Comparison of ENCODE assay signal across 1 cellular context in the genomic region with DNA sequence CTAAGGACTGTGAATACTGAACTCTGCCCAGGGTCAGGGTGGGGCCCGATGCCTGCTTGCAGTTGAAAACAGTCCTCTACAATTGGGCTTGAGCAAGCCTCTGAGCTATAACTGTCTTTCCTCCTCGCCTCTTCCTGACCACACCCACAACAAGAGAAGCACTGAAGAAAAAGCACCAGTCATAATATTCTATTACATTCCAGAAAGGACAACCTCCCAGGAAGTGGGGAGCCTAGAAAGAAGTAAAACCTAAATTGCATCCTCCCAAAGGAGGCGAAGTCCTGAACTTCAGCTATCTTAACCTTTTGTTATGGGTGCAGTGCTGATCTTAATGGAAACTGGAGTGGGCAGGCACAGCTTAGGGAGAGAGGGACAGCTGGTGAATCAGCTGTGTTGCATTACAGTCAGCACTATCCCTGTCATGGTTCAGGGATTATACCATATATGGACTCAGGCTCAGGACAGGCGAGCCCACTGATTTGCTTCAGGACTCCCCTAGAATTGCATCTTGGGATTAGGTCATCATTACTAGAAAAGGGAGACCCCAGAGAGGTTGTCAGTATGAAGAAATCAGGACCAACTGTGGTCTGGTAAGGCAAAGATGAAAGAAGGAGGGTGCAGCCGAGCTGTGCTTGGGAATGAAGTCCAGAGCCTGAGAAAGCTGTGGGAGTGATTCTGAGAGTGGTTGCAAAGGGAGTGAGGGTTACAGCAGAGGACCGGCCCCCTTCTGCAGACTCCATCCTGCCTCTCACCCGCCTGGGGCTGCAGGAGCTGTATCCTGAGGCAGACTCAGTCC.
TF ChIP-seq lines count a peak whose summit lies in the region.

No MANE protein-coding gene starts in this region.

TF ChIP-seq in K562, 482 proteins besides CTCF, POLR2A, EP300 and RAD21 (continued from another document):
- TF ChIP-seq, protein P1, sequence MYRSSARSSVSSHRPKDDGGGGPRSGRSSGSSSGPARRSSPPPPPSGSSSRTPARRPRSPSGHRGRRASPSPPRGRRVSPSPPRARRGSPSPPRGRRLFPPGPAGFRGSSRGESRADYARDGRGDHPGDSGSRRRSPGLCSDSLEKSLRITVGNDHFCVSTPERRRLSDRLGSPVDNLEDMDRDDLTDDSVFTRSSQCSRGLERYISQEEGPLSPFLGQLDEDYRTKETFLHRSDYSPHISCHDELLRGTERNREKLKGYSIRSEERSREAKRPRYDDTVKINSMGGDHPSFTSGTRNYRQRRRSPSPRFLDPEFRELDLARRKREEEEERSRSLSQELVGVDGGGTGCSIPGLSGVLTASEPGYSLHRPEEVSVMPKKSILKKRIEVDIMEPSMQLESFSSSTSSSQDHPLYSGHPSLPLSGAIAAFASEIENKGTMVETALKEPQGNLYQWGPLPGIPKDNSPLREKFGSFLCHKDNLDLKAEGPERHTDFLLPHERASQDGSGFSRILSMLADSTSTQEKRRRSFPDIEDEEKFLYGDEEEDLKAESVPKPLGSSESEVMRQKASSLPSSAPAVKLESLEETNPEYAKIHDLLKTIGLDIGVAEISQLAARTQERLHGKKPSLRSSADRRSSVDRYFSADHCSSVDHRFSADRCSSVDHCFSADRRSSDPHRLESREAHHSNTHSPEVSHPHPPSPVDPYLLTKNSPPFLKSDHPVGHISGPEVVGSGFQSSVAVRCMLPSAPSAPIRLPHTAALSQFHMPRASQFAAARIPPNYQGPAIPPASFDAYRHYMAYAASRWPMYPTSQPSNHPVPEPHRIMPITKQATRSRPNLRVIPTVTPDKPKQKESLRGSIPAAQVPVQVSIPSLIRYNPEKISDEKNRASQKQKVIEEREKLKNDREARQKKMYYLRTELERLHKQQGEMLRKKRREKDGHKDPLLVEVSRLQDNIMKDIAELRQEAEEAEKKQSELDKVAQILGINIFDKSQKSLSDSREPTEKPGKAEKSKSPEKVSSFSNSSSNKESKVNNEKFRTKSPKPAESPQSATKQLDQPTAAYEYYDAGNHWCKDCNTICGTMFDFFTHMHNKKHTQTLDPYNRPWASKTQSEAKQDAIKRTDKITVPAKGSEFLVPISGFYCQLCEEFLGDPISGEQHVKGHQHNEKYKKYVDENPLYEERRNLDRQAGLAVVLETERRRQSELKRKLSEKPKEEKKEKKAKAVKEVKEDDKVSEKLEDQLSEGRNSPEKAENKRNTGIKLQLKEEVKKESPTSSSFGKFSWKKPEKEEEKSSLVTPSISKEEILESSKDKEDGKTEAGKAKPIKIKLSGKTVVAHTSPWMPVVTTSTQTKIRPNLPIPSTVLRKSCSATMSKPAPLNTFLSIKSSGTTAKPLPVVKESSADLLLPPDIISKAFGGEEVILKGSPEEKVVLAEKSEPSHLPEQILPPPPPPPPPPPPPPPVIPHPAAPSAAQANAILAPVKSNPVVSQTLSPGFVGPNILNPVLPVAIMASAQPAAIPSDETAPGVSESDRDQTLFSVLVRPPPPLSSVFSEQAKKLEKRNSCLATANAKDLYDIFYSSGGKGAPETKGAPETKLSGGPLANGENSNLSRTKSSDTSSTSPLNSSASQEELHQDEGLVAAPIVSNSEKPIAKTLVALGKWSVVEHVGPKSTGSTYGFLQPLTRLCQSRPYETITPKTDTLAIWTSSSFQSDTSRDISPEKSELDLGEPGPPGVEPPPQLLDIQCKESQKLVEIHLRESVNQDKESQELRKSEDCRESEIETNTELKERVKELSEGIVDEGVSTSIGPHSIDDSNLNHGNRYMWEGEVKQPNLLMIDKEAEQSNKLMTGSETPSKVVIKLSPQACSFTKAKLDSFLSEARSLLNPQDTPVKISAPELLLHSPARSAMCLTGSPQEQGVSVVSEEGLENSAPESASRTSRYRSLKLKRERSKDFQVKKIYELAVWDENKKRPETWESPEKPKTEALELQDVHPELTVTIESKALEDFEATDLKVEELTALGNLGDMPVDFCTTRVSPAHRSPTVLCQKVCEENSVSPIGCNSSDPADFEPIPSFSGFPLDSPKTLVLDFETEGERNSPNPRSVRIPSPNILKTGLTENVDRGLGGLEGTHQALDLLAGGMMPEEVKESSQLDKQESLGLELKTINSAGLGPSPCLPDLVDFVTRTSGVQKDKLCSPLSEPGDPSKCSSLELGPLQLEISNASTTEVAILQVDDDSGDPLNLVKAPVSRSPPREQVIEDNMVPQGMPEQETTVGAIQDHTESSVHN (IDR thresholded peaks at IDR 0.05; ENCODE audit: borderline replicate concordance in 1 of 2, low read depth in 1 of 2) = peak in 1 of 2 experiments; percentile 81; a peak in 2 of 4 replicates
- no peak for TF ChIP-seq ATF1 (CRISPR knock-in tag; IDR thresholded peaks at IDR 0.05)
- no peak for TF ChIP-seq ATF1 (tag; IDR thresholded peaks at IDR 0.05)
- no peak for TF ChIP-seq LARP7 (IDR thresholded peaks at IDR 0.05)
- no peak for TF ChIP-seq BDP1 (IDR thresholded peaks at IDR 0.05; ENCODE audit: insufficient read depth, insufficient read length)
- TF ChIP-seq, protein P2, sequence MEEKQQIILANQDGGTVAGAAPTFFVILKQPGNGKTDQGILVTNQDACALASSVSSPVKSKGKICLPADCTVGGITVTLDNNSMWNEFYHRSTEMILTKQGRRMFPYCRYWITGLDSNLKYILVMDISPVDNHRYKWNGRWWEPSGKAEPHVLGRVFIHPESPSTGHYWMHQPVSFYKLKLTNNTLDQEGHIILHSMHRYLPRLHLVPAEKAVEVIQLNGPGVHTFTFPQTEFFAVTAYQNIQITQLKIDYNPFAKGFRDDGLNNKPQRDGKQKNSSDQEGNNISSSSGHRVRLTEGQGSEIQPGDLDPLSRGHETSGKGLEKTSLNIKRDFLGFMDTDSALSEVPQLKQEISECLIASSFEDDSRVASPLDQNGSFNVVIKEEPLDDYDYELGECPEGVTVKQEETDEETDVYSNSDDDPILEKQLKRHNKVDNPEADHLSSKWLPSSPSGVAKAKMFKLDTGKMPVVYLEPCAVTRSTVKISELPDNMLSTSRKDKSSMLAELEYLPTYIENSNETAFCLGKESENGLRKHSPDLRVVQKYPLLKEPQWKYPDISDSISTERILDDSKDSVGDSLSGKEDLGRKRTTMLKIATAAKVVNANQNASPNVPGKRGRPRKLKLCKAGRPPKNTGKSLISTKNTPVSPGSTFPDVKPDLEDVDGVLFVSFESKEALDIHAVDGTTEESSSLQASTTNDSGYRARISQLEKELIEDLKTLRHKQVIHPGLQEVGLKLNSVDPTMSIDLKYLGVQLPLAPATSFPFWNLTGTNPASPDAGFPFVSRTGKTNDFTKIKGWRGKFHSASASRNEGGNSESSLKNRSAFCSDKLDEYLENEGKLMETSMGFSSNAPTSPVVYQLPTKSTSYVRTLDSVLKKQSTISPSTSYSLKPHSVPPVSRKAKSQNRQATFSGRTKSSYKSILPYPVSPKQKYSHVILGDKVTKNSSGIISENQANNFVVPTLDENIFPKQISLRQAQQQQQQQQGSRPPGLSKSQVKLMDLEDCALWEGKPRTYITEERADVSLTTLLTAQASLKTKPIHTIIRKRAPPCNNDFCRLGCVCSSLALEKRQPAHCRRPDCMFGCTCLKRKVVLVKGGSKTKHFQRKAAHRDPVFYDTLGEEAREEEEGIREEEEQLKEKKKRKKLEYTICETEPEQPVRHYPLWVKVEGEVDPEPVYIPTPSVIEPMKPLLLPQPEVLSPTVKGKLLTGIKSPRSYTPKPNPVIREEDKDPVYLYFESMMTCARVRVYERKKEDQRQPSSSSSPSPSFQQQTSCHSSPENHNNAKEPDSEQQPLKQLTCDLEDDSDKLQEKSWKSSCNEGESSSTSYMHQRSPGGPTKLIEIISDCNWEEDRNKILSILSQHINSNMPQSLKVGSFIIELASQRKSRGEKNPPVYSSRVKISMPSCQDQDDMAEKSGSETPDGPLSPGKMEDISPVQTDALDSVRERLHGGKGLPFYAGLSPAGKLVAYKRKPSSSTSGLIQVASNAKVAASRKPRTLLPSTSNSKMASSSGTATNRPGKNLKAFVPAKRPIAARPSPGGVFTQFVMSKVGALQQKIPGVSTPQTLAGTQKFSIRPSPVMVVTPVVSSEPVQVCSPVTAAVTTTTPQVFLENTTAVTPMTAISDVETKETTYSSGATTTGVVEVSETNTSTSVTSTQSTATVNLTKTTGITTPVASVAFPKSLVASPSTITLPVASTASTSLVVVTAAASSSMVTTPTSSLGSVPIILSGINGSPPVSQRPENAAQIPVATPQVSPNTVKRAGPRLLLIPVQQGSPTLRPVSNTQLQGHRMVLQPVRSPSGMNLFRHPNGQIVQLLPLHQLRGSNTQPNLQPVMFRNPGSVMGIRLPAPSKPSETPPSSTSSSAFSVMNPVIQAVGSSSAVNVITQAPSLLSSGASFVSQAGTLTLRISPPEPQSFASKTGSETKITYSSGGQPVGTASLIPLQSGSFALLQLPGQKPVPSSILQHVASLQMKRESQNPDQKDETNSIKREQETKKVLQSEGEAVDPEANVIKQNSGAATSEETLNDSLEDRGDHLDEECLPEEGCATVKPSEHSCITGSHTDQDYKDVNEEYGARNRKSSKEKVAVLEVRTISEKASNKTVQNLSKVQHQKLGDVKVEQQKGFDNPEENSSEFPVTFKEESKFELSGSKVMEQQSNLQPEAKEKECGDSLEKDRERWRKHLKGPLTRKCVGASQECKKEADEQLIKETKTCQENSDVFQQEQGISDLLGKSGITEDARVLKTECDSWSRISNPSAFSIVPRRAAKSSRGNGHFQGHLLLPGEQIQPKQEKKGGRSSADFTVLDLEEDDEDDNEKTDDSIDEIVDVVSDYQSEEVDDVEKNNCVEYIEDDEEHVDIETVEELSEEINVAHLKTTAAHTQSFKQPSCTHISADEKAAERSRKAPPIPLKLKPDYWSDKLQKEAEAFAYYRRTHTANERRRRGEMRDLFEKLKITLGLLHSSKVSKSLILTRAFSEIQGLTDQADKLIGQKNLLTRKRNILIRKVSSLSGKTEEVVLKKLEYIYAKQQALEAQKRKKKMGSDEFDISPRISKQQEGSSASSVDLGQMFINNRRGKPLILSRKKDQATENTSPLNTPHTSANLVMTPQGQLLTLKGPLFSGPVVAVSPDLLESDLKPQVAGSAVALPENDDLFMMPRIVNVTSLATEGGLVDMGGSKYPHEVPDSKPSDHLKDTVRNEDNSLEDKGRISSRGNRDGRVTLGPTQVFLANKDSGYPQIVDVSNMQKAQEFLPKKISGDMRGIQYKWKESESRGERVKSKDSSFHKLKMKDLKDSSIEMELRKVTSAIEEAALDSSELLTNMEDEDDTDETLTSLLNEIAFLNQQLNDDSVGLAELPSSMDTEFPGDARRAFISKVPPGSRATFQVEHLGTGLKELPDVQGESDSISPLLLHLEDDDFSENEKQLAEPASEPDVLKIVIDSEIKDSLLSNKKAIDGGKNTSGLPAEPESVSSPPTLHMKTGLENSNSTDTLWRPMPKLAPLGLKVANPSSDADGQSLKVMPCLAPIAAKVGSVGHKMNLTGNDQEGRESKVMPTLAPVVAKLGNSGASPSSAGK (IDR thresholded peaks at IDR 0.05) = no peak
- no peak for TF ChIP-seq GATAD2B (IDR thresholded peaks at IDR 0.05; ENCODE audit: borderline replicate concordance)
- TF ChIP-seq, protein P3, sequence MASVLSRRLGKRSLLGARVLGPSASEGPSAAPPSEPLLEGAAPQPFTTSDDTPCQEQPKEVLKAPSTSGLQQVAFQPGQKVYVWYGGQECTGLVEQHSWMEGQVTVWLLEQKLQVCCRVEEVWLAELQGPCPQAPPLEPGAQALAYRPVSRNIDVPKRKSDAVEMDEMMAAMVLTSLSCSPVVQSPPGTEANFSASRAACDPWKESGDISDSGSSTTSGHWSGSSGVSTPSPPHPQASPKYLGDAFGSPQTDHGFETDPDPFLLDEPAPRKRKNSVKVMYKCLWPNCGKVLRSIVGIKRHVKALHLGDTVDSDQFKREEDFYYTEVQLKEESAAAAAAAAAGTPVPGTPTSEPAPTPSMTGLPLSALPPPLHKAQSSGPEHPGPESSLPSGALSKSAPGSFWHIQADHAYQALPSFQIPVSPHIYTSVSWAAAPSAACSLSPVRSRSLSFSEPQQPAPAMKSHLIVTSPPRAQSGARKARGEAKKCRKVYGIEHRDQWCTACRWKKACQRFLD (CRISPR knock-in tag; IDR thresholded peaks at IDR 0.05) = no peak
- no peak for TF ChIP-seq DDX20 (tag; IDR thresholded peaks at IDR 0.05; ENCODE audit: low read depth)
- TF ChIP-seq, protein P4, sequence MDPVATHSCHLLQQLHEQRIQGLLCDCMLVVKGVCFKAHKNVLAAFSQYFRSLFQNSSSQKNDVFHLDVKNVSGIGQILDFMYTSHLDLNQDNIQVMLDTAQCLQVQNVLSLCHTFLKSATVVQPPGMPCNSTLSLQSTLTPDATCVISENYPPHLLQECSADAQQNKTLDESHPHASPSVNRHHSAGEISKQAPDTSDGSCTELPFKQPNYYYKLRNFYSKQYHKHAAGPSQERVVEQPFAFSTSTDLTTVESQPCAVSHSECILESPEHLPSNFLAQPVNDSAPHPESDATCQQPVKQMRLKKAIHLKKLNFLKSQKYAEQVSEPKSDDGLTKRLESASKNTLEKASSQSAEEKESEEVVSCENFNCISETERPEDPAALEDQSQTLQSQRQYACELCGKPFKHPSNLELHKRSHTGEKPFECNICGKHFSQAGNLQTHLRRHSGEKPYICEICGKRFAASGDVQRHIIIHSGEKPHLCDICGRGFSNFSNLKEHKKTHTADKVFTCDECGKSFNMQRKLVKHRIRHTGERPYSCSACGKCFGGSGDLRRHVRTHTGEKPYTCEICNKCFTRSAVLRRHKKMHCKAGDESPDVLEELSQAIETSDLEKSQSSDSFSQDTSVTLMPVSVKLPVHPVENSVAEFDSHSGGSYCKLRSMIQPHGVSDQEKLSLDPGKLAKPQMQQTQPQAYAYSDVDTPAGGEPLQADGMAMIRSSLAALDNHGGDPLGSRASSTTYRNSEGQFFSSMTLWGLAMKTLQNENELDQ (CRISPR knock-in tag; IDR thresholded peaks at IDR 0.05; ENCODE audit: borderline replicate concordance) = no peak
- no peak for TF ChIP-seq ADNP (tag; IDR thresholded peaks at IDR 0.05)
- no peak for TF ChIP-seq SMAD2 (IDR thresholded peaks at IDR 0.05; ENCODE audit: low read depth, low read length)
- TF ChIP-seq ZEB2 (IDR thresholded peaks at IDR 0.05) = peak; percentile 37; the same call in 1 of the 2 replicates
- TF ChIP-seq ZNF3 (CRISPR knock-in tag; IDR thresholded peaks at IDR 0.05) = no peak
- TF ChIP-seq ZC3H8 (IDR thresholded peaks at IDR 0.05) = no peak
- TF ChIP-seq TAF9B (IDR thresholded peaks at IDR 0.05; ENCODE audit: partially characterized antibody) = peak; percentile 53
- TF ChIP-seq BHLHE40 (IDR thresholded peaks at IDR 0.05; ENCODE audit: low read length) = no peak
- TF ChIP-seq ZNF699 (CRISPR knock-in tag; IDR thresholded peaks at IDR 0.05; ENCODE audit: insufficient replicate concordance) = no peak
- no peak for TF ChIP-seq SAP30 (IDR thresholded peaks at IDR 0.05; ENCODE audit: borderline replicate concordance, insufficient read depth, low read depth, low read length, poor library complexity, severe bottlenecking)
- TF ChIP-seq HNRNPH1 (optimal IDR thresholded peaks at IDR 0.05; ENCODE audit: low read depth, low read length) = no peak
- TF ChIP-seq, protein P5, sequence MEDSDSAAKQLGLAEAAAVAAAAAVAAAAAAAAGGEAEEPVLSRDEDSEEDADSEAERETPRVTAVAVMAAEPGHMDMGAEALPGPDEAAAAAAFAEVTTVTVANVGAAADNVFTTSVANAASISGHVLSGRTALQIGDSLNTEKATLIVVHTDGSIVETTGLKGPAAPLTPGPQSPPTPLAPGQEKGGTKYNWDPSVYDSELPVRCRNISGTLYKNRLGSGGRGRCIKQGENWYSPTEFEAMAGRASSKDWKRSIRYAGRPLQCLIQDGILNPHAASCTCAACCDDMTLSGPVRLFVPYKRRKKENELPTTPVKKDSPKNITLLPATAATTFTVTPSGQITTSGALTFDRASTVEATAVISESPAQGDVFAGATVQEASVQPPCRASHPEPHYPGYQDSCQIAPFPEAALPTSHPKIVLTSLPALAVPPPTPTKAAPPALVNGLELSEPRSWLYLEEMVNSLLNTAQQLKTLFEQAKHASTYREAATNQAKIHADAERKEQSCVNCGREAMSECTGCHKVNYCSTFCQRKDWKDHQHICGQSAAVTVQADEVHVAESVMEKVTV (CRISPR knock-in tag; IDR thresholded peaks at IDR 0.05) = no peak
